In genomic region chr21:41565550-41565949, GRCh38 we compare ENCODE assay signal across 25 cellular contexts. TPM values are rescaled to one million over a fixed set of nuclear protein-coding genes. Genes with fewer than 3 reads are reported as not detected.
"Had no signal": no experiment of that assay in that cellular context is flagged by ENCODE, and none has a peak within 500 bp of the region (broad histone marks: within the 10 kb centered on the region; RNA-seq: fewer than 3 reads in every experiment).

No MANE protein-coding gene starts in this region.

- ATAC-seq: sciatic nerve had no signal

- H3K27ac ChIP-seq: adrenal gland, ascending aorta, brain microvascular endothelial cell, tibial artery, uterus, WERI-Rb-1 had no signal

- H3K9me3 Mint-ChIP-seq: activated CD4-positive, alpha-beta T cell treated with anti-CD3 and anti-CD28 coated beads, Interleukin-2, amount 10 ng/mL, durations not matched to agents 7 days and 5 days; activated CD8-positive, alpha-beta T cell treated with anti-CD3 and anti-CD28 coated beads for 36 hours; immature natural killer cell; neural crest cell; T-helper 2 cell treated with Interferon-gamma antibody and Interleukin-4, amounts not matched to agents 5 μg/mL and 100 μg/mL, for 36 hours had no signal

- H3K4me1 Mint-ChIP-seq: neural crest cell had no signal

- H3K9me3 ChIP-seq: adrenal gland, ascending aorta, tibial artery, uterus had no signal

- H3K4me3 Mint-ChIP-seq: activated CD4-positive, alpha-beta T cell treated with anti-CD3 and anti-CD28 coated beads, Interleukin-2, amount 10 ng/mL, durations not matched to agents 7 days and 5 days; activated CD8-positive, alpha-beta memory T cell treated with anti-CD3 and anti-CD28 coated beads, Interleukin-2, amount 10 ng/mL, durations not matched to agents 7 days and 5 days; activated CD8-positive, alpha-beta T cell treated with anti-CD3 and anti-CD28 coated beads for 36 hours; activated naive CD8-positive, alpha-beta T cell; memory B cell; neural crest cell; T-helper 2 cell treated with Interferon-gamma antibody and Interleukin-4, amounts not matched to agents 5 μg/mL and 100 μg/mL, for 36 hours had no signal

- H3K27me3 ChIP-seq: adrenal gland, ascending aorta, brain microvascular endothelial cell, uterus had no signal

- H3K36me3 Mint-ChIP-seq: activated CD8-positive, alpha-beta memory T cell treated with anti-CD3 and anti-CD28 coated beads, Interleukin-2, amount 10 ng/mL, durations not matched to agents 7 days and 5 days; activated naive CD8-positive, alpha-beta T cell; immature natural killer cell; memory B cell had no signal

- H3K27me3 Mint-ChIP-seq: activated CD4-positive, alpha-beta T cell treated with anti-CD3 and anti-CD28 coated beads, Interleukin-2, amount 10 ng/mL, durations not matched to agents 7 days and 5 days had no signal

- H3K27ac Mint-ChIP-seq: activated CD8-positive, alpha-beta memory T cell treated with anti-CD3 and anti-CD28 coated beads, Interleukin-2, amount 10 ng/mL, durations not matched to agents 7 days and 5 days; memory B cell; T-helper 2 cell treated with Interferon-gamma antibody and Interleukin-4, amounts not matched to agents 5 μg/mL and 100 μg/mL, for 36 hours had no signal

- H3K4me1 ChIP-seq: adrenal gland, ascending aorta, tibial artery, uterus had no signal

- H3K36me3 ChIP-seq: adrenal gland, ascending aorta, brain microvascular endothelial cell, tibial artery, uterus, WERI-Rb-1 had no signal

- H3K4me3 ChIP-seq: adrenal gland, ascending aorta, tibial artery, uterus had no signal

- DNase-seq: activated CD4-positive, alpha-beta T cell treated with anti-CD3 and anti-CD28 coated beads, Interleukin-2, amount 10 ng/mL, durations not matched to agents 7 days and 5 days; activated CD4-positive, CD25-positive, alpha-beta regulatory T cell treated with anti-CD3 and anti-CD28 coated beads, Interleukin-2, amount 50 U/mL, for 72 hours; activated naive CD4-positive, alpha-beta T cell; activated T-cell treated with anti-CD3 and anti-CD28 coated beads for 4 hours; adrenal gland; caudate nucleus; effector CD8-positive, alpha-beta T cell; foreskin melanocyte; occipital lobe; stimulated activated CD4-positive, alpha-beta T cell treated with anti-CD3 and anti-CD28 coated beads, Interleukin-4, amount 100 ng/mL, for 1 hour; stimulated activated naive CD4-positive, alpha-beta T cell treated with Interleukin-2 at 50 U/mL for 16 hours; tibial artery; uterus; WERI-Rb-1 had no signal

RNA-seq across cellular contexts. Expression of gene TMPRSS2, which starts 57.6 kb away (rescaled TPM):
- total RNA-seq: activated CD4-positive, alpha-beta T cell treated with anti-CD3 and anti-CD28 coated beads, Interleukin-2, amount 10 ng/mL, durations not matched to agents 7 days and 5 days; activated CD8-positive, alpha-beta memory T cell treated with anti-CD3 and anti-CD28 coated beads, Interleukin-2, amount 10 ng/mL, durations not matched to agents 7 days and 5 days; activated CD8-positive, alpha-beta T cell treated with anti-CD3 and anti-CD28 coated beads for 36 hours; ascending aorta; dermis blood vessel endothelial cell; neural crest cell; occipital lobe had no signal
